8 cellular contexts compared by ENCODE assay signal in genomic region chr10:44813201-44813600, GRCh38.
"Had no signal": no experiment of that assay in that cellular context is flagged by ENCODE, and none has a peak within 500 bp of the region (broad histone marks: within the 10 kb centered on the region; RNA-seq: fewer than 3 reads in every experiment).

No MANE protein-coding gene starts in this region.

- H3K4me3 ChIP-seq: GM23248, K562 had no signal

- H3K9ac ChIP-seq: GM23248 had no signal

- DNase-seq: GM23248, GOT3, H9, HCEC 1CT, Kasumi-1, KG1 had no signal

- H3K27ac ChIP-seq: GM23248, HL-60 had no signal
